ENCODE assay signal across 18 cellular contexts in genomic region chr12:125288931-125289928, GRCh38.
A peak's percentile ranks its signal among the peaks of the same experiment; 100 is the strongest.
DNase-seq lines count a peak whose midpoint lies in the region; ATAC-seq, FAIRE-seq and TF ChIP-seq lines count a peak whose summit lies in the region.
"Had no signal": no experiment of that assay in that cellular context is flagged by ENCODE, and none has a peak within 500 bp of the region (broad histone marks: within the 10 kb centered on the region; RNA-seq: fewer than 3 reads in every experiment).

No MANE protein-coding gene starts in this region.

- H3K27me3 ChIP-seq in GM23338 (ENCODE audit: insufficient read depth) (no peaks in the 10 kb centered on the region), MG63 (peaks cover 8% of the 10 kb centered on the region), K562 (ENCODE audit: control insufficient read depth in 2 of 2, insufficient read depth in 2 of 2, low read length in 2 of 2) (peaks cover 2 to 6% of the 10 kb centered on the region in 2 experiments; a peak in 3 of 5 replicates), esophagus squamous epithelium (peaks cover 0 to 9% (median 0%) of the 10 kb centered on the region in 4 donors)
- H3K27me3 ChIP-seq: BE2C had no signal

- H3K9me3 Mint-ChIP-seq in GM23338: no peaks in the 10 kb centered on the region

- TF ChIP-seq POLR2A in K562 (conservative IDR thresholded peaks at IDR 0.05): no peak
- no peak for TF ChIP-seq POLR2A in esophagus squamous epithelium (IDR thresholded peaks at IDR 0.05)

- no peak overlapping the region for H3K27ac ChIP-seq in GM23338 (ENCODE audit: low read depth)
- H3K27ac ChIP-seq in K562 (ENCODE audit: extremely low read depth, low read depth, low read length): no peak overlapping the region
- H3K27ac ChIP-seq in esophagus squamous epithelium: no peak overlapping the region
- H3K27ac ChIP-seq: GM23248 had no signal

- H2AFZ ChIP-seq in GM23338 (no peak overlapping the region), K562 (ENCODE audit: low read depth, low read length) (no peak overlapping the region)
- H2AFZ ChIP-seq: GM23248 had no signal

- H3K36me3 Mint-ChIP-seq in GM23338 (ENCODE audit: low read depth): peaks cover 53% of the 10 kb centered on the region
- H3K36me3 Mint-ChIP-seq: CD4-positive, CD25-positive, alpha-beta regulatory T cell; CD8-positive, alpha-beta memory T cell had no signal

- intact Hi-C loops in K562 (cut with micrococcal nuclease): no loop called here
- intact Hi-C loops in esophagus squamous epithelium (cut with DNase I): no loop called here

- H3K79me2 ChIP-seq in GM23338 (replicated peaks; ENCODE audit: insufficient read depth) (peaks cover 21% of the 10 kb centered on the region), K562 (ENCODE audit: control insufficient read depth, insufficient read depth, low read length) (no peaks in the 10 kb centered on the region)

- no peaks in the 10 kb centered on the region for H3K9me2 ChIP-seq in GM23338 (ENCODE audit: insufficient read depth)

- no peak overlapping the region for H3K4me3 ChIP-seq in GM23338
- peak overlapping the region; percentile 20; the same call in 1 of the 2 replicates for H3K4me3 ChIP-seq in MG63
- H3K4me3 ChIP-seq in K562: no peak overlapping the region
- H3K4me3 ChIP-seq in esophagus squamous epithelium: no peak overlapping the region
- H3K4me3 ChIP-seq: GM23248 had no signal

- ATAC-seq in GM23338 (peak; percentile 38; the same call in 1 of the 3 replicates), K562 (no peak), GM18870 (IDR thresholded peaks at IDR 0.05; ENCODE audit: unreplicated experiment) (no peak)

- H3K4me1 ChIP-seq in GM23338 (ENCODE audit: insufficient read depth) (peaks cover 6% of the 10 kb centered on the region; the same call in 1 of the 2 replicates), K562 (replicated peaks in 1 of 2; ENCODE audit: control insufficient read depth in 2 of 2, insufficient read depth in 2 of 2, low read length in 2 of 2) (no peaks in the 10 kb centered on the region), esophagus squamous epithelium (no peaks in the 10 kb centered on the region)
- H3K4me1 ChIP-seq: BE2C had no signal

- no peak for TF ChIP-seq EP300 in K562 (IDR thresholded peaks at IDR 0.05; ENCODE audit: low read length)

- H3K9ac ChIP-seq in K562 (ENCODE audit: insufficient read depth in 1 of 2, low read depth in 2 of 2, low read length in 2 of 2): no peak overlapping the region
- H3K9ac ChIP-seq: GM23248 had no signal

- FAIRE-seq in K562 (lab: Jason Lieb, UNC): no peak
- FAIRE-seq: G401.6, GM12891 had no signal

- H4K20me1 ChIP-seq in GM23338 (replicated peaks; ENCODE audit: insufficient read depth): peaks cover 7% of the 10 kb centered on the region; the same call in 1 of the 2 replicates
- no peaks in the 10 kb centered on the region for H4K20me1 ChIP-seq in K562 (replicated peaks; ENCODE audit: control insufficient read depth, insufficient read depth, low read length)

- in situ Hi-C loops in K562 (cut with MboI): no loop called here

- no peaks in the 10 kb centered on the region for H3K9me1 ChIP-seq in K562 (ENCODE audit: control insufficient read depth, insufficient read depth, low read length)

- TF ChIP-seq CTCF in GM23338 (conservative IDR thresholded peaks at IDR 0.05; ENCODE audit: low read depth in 2 of 2) (no peak), K562 (IDR thresholded peaks at IDR 0.05 in 2 of 3, conservative IDR thresholded peaks at IDR 0.05 in 1 of 3; ENCODE audit: insufficient read depth in 2 of 3, low read depth in 1 of 3, low read length in 3 of 3) (no peak), esophagus squamous epithelium (IDR thresholded peaks at IDR 0.05) (no peak)

- no peak overlapping the region; the same call in 1 of the 2 replicates for H3K27ac Mint-ChIP-seq in GM23338
- H3K27ac Mint-ChIP-seq: CD4-positive, CD25-positive, alpha-beta regulatory T cell; CD8-positive, alpha-beta memory T cell; H9 had no signal

- POLR2A ChIA-PET in K562 (lab: Yijun Ruan, JAX): no interaction called here

- H3K9me3 ChIP-seq in MG63: no peaks in the 10 kb centered on the region
- H3K9me3 ChIP-seq in K562 (replicated peaks; ENCODE audit: control insufficient read depth, insufficient read depth, low read depth, low read length): 0 out of 2 replicates have a peak, but pooled peaks cover 2% of the 10 kb centered on the region
- peaks cover 0 to 4% (median 4%) of the 10 kb centered on the region in 3 donors for H3K9me3 ChIP-seq in esophagus squamous epithelium
- H3K9me3 ChIP-seq: BE2C had no signal

- H3K36me3 ChIP-seq in GM23338 (ENCODE audit: insufficient read depth) (no peaks in the 10 kb centered on the region), MG63 (no peaks in the 10 kb centered on the region), K562 (ENCODE audit: control insufficient read depth, insufficient read depth, low read length) (no peaks in the 10 kb centered on the region), esophagus squamous epithelium (no peaks in the 10 kb centered on the region)
- H3K36me3 ChIP-seq: BE2C had no signal

- H3K4me3 Mint-ChIP-seq in GM23338: no peak overlapping the region
- H3K4me3 Mint-ChIP-seq: CD4-positive, CD25-positive, alpha-beta regulatory T cell; CD8-positive, alpha-beta memory T cell; H9 had no signal

- peaks cover 16% of the 10 kb centered on the region for H3K4me1 Mint-ChIP-seq in GM23338
- H3K4me1 Mint-ChIP-seq: CD4-positive, CD25-positive, alpha-beta regulatory T cell; CD8-positive, alpha-beta memory T cell had no signal

- no peak for TF ChIP-seq RAD21 in K562 (CRISPR knock-in tag; conservative IDR thresholded peaks at IDR 0.05 in 1 of 2, IDR thresholded peaks at IDR 0.05 in 1 of 2)

- H3F3A ChIP-seq in GM23338 (replicated peaks; ENCODE audit: low read depth): no peaks in the 10 kb centered on the region

- CTCF ChIA-PET in K562 (lab: Yijun Ruan, JAX; ENCODE audit: low intra/inter-chr PET ratio): no interaction called here

- 4% methylated on average over 7 of the region's 7 CpGs for WGBS in K562 (ENCODE audit: insufficient coverage, low coverage, missing lambda C conversion rate)
- 77 to 83% methylated on average over 5 to 7 of the region's 7 CpGs for WGBS in esophagus squamous epithelium, 2 donors

- H3K4me2 ChIP-seq in GM23338 (no peak overlapping the region), K562 (ENCODE audit: insufficient read depth, low read length) (no peak overlapping the region)

- no peak for DNase-seq in GM23338 (ENCODE audit: low spot score)
- DNase-seq in MG63: no peak
- DNase-seq in K562 (ENCODE audit: extremely low read depth in 1 of 4, low spot score in 3 of 4): no peak
- peak; percentile 30 for DNase-seq in mesenteric fat pad (ENCODE audit: low spot score)
- no peak for DNase-seq in esophagus squamous epithelium (lab: John Stamatoyannopoulos, UW)
- DNase-seq in OCI-M2 (lab: John Stamatoyannopoulos, UW; ENCODE audit: unreplicated experiment): no peak
- DNase-seq: BE2C; C1 segment of cervical spinal cord; CD4-positive, CD25-positive, alpha-beta regulatory T cell; CD8-positive, alpha-beta memory T cell; COR-L47; DMS 273 treated with DMSO at 0.1 percent for 48 hours; DMS53; H9 had no signal

- BruUV-seq in K562 (replicated peaks; lab: Mats Ljungman, UMichigan): no TSS peak

- H3K27me3 Mint-ChIP-seq in GM23338 (ENCODE audit: insufficient read depth, low read depth, poor library complexity): peaks cover 3% of the 10 kb centered on the region
- H3K27me3 Mint-ChIP-seq: CD4-positive, CD25-positive, alpha-beta regulatory T cell had no signal

TF ChIP-seq in K562, 482 proteins besides CTCF, POLR2A, EP300 and RAD21 (continues in another document):
- TF ChIP-seq RBM25 (IDR thresholded peaks at IDR 0.05; ENCODE audit: low read depth, low read length, severe bottlenecking): peak; percentile 72
- TF ChIP-seq TOE1 (IDR thresholded peaks at IDR 0.05; ENCODE audit: borderline replicate concordance): no peak
- no peak for TF ChIP-seq TOE1 (CRISPR knock-in tag; IDR thresholded peaks at IDR 0.05; ENCODE audit: borderline replicate concordance, low read depth)
- TF ChIP-seq BCOR (IDR thresholded peaks at IDR 0.05): peak; percentile 50; the same call in 1 of the 2 replicates
